Comparison of ENCODE assay signal across 23 cellular contexts in genomic region chr15:101211897-101212296, GRCh38.
"Had no signal": no experiment of that assay in that cellular context is flagged by ENCODE, and none has a peak within 500 bp of the region (broad histone marks: within the 10 kb centered on the region; RNA-seq: fewer than 3 reads in every experiment).

No MANE protein-coding gene starts in this region.

- H3K4me3 ChIP-seq: adrenal gland, ascending aorta, hepatocyte, pancreas, psoas muscle, right atrium auricular region, SK-N-MC, tibial artery had no signal

- H3K9me3 Mint-ChIP-seq: immature natural killer cell; natural killer cell treated with Interleukin-12 subunit alpha and Interleukin-12 subunit beta and Interleukin-15 and Interleukin-18, amount 100 ng/mL, for 72 hours had no signal

- DNase-seq: activated CD8-positive, alpha-beta memory T cell treated with anti-CD3 and anti-CD28 coated beads, Interleukin-2, amount 50 U/mL, for 48 hours; activated naive CD4-positive, alpha-beta T cell; adrenal gland; brain microvascular endothelial cell; caudate nucleus; effector memory CD4-positive, alpha-beta T cell; glutamatergic neuron; immature natural killer cell; pancreas; psoas muscle; stimulated activated CD4-positive, alpha-beta T cell treated with anti-CD3 and anti-CD28 coated beads, Interleukin-4, amount 100 ng/mL, for 24 hours; stimulated activated naive CD8-positive, alpha-beta T cell treated with anti-CD3 and anti-CD28 coated beads, Interleukin-15, Interleukin-2, amounts not matched to agents 100 U/mL and 50 U/mL, for 24 hours; SW 1271; T-helper 17 cell; tibial artery had no signal

- H3K36me3 Mint-ChIP-seq: immature natural killer cell had no signal

- ATAC-seq: esophagus mucosa; natural killer cell treated with Interleukin-12 subunit alpha and Interleukin-12 subunit beta and Interleukin-15 and Interleukin-18, amount 100 ng/mL, for 72 hours; pancreas; psoas muscle; stimulated activated naive CD8-positive, alpha-beta T cell treated with anti-CD3 and anti-CD28 coated beads, Interleukin-15, Interleukin-2, amounts not matched to agents 100 U/mL and 50 U/mL, for 24 hours; T-helper 17 cell had no signal

- H3K27ac Mint-ChIP-seq: natural killer cell treated with Interleukin-12 subunit alpha and Interleukin-12 subunit beta and Interleukin-15 and Interleukin-18, amount 100 ng/mL, for 72 hours; T-helper 17 cell had no signal

- FAIRE-seq: endothelial cell of umbilical vein, frontal cortex, pancreas had no signal

- H3K4me3 Mint-ChIP-seq: immature natural killer cell; natural killer cell treated with Interleukin-12 subunit alpha and Interleukin-12 subunit beta and Interleukin-15 and Interleukin-18, amount 100 ng/mL, for 72 hours; T-helper 17 cell had no signal

- H2AFZ ChIP-seq: hepatocyte had no signal

- H3K9me3 ChIP-seq: adrenal gland, ascending aorta, pancreas, psoas muscle, right atrium auricular region, tibial artery had no signal

- H3K27me3 ChIP-seq: adrenal gland, ascending aorta, brain microvascular endothelial cell, hepatocyte, pancreas, right atrium auricular region, tibial artery had no signal

- H3K27ac ChIP-seq: ascending aorta, brain microvascular endothelial cell, hepatocyte, pancreas, psoas muscle, right atrium auricular region, SK-N-MC, tibial artery had no signal

- H3K4me2 ChIP-seq: hepatocyte had no signal

- H3K36me3 ChIP-seq: adrenal gland, brain microvascular endothelial cell, pancreas, right atrium auricular region, tibial artery had no signal

- H3K27me3 Mint-ChIP-seq: natural killer cell treated with Interleukin-12 subunit alpha and Interleukin-12 subunit beta and Interleukin-15 and Interleukin-18, amount 100 ng/mL, for 72 hours; T-helper 17 cell had no signal
